Comparison of ENCODE assay signal across 2 cellular contexts in the genomic region with DNA sequence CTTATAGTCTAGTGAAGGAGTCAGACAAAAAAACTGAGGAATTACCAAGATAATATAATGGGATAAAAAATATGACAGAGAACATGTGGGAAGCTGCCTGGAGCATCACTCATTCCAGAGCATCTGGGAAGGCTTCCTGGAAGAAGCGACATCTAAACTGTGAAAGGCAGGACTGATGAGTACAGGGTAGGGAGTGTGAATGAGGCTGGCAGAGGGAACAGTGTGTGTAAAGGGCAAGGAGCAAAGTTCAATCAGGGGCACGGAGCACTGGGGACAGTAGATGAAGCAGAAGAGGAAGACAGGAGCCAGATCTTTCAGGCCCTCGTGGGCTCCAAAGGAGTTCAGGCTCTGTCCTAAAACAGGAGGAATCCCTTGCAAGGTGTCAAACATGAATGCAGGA.
TF ChIP-seq lines count a peak whose summit lies in the region.

No MANE protein-coding gene starts in this region.

TF ChIP-seq in A549, 52 proteins besides CTCF, POLR2A, EP300 and RAD21 (continued from another document):
- TF ChIP-seq, protein P1, sequence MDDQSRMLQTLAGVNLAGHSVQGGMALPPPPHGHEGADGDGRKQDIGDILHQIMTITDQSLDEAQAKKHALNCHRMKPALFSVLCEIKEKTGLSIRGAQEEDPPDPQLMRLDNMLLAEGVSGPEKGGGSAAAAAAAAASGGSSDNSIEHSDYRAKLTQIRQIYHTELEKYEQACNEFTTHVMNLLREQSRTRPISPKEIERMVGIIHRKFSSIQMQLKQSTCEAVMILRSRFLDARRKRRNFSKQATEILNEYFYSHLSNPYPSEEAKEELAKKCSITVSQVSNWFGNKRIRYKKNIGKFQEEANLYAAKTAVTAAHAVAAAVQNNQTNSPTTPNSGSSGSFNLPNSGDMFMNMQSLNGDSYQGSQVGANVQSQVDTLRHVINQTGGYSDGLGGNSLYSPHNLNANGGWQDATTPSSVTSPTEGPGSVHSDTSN (IDR thresholded peaks at IDR 0.05), result no peak

TF ChIP-seq in WTC11, 78 proteins besides CTCF, POLR2A, EP300 and RAD21 (continued from another document):
- TF ChIP-seq, protein P2, sequence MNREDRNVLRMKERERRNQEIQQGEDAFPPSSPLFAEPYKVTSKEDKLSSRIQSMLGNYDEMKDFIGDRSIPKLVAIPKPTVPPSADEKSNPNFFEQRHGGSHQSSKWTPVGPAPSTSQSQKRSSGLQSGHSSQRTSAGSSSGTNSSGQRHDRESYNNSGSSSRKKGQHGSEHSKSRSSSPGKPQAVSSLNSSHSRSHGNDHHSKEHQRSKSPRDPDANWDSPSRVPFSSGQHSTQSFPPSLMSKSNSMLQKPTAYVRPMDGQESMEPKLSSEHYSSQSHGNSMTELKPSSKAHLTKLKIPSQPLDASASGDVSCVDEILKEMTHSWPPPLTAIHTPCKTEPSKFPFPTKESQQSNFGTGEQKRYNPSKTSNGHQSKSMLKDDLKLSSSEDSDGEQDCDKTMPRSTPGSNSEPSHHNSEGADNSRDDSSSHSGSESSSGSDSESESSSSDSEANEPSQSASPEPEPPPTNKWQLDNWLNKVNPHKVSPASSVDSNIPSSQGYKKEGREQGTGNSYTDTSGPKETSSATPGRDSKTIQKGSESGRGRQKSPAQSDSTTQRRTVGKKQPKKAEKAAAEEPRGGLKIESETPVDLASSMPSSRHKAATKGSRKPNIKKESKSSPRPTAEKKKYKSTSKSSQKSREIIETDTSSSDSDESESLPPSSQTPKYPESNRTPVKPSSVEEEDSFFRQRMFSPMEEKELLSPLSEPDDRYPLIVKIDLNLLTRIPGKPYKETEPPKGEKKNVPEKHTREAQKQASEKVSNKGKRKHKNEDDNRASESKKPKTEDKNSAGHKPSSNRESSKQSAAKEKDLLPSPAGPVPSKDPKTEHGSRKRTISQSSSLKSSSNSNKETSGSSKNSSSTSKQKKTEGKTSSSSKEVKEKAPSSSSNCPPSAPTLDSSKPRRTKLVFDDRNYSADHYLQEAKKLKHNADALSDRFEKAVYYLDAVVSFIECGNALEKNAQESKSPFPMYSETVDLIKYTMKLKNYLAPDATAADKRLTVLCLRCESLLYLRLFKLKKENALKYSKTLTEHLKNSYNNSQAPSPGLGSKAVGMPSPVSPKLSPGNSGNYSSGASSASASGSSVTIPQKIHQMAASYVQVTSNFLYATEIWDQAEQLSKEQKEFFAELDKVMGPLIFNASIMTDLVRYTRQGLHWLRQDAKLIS (CRISPR knock-in tag; IDR thresholded peaks at IDR 0.05; ENCODE audit: borderline replicate concordance), result no peak
- no peak for TF ChIP-seq RELA (CRISPR knock-in tag; IDR thresholded peaks at IDR 0.05; ENCODE audit: borderline replicate concordance)
- TF ChIP-seq, protein P3, sequence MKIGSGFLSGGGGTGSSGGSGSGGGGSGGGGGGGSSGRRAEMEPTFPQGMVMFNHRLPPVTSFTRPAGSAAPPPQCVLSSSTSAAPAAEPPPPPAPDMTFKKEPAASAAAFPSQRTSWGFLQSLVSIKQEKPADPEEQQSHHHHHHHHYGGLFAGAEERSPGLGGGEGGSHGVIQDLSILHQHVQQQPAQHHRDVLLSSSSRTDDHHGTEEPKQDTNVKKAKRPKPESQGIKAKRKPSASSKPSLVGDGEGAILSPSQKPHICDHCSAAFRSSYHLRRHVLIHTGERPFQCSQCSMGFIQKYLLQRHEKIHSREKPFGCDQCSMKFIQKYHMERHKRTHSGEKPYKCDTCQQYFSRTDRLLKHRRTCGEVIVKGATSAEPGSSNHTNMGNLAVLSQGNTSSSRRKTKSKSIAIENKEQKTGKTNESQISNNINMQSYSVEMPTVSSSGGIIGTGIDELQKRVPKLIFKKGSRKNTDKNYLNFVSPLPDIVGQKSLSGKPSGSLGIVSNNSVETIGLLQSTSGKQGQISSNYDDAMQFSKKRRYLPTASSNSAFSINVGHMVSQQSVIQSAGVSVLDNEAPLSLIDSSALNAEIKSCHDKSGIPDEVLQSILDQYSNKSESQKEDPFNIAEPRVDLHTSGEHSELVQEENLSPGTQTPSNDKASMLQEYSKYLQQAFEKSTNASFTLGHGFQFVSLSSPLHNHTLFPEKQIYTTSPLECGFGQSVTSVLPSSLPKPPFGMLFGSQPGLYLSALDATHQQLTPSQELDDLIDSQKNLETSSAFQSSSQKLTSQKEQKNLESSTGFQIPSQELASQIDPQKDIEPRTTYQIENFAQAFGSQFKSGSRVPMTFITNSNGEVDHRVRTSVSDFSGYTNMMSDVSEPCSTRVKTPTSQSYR (CRISPR knock-in tag; IDR thresholded peaks at IDR 0.05), result no peak
- no peak for TF ChIP-seq MXD4 (CRISPR knock-in tag; IDR thresholded peaks at IDR 0.05; ENCODE audit: borderline replicate concordance)
- TF ChIP-seq CBFB (CRISPR knock-in tag; IDR thresholded peaks at IDR 0.05; ENCODE audit: low read depth), result no peak
- TF ChIP-seq, protein P4, sequence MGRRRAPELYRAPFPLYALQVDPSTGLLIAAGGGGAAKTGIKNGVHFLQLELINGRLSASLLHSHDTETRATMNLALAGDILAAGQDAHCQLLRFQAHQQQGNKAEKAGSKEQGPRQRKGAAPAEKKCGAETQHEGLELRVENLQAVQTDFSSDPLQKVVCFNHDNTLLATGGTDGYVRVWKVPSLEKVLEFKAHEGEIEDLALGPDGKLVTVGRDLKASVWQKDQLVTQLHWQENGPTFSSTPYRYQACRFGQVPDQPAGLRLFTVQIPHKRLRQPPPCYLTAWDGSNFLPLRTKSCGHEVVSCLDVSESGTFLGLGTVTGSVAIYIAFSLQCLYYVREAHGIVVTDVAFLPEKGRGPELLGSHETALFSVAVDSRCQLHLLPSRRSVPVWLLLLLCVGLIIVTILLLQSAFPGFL (CRISPR knock-in tag; IDR thresholded peaks at IDR 0.05; ENCODE audit: borderline replicate concordance), result no peak
- TF ChIP-seq SMAD4 (CRISPR knock-in tag; IDR thresholded peaks at IDR 0.05), result no peak
- no peak for TF ChIP-seq FOXK1 (CRISPR knock-in tag; IDR thresholded peaks at IDR 0.05)
- TF ChIP-seq GABPB1 (CRISPR knock-in tag; IDR thresholded peaks at IDR 0.05), result no peak
- TF ChIP-seq ZNF121 (CRISPR knock-in tag; IDR thresholded peaks at IDR 0.05), result no peak
